In genomic region chr7:36155811-36156361, GRCh38 we compare ENCODE assay signal across 9 cellular contexts. TPM values are rescaled to one million over a fixed set of nuclear protein-coding genes. Genes with fewer than 3 reads are reported as not detected.
DNase-seq lines count a peak whose midpoint lies in the region; ATAC-seq, FAIRE-seq and TF ChIP-seq lines count a peak whose summit lies in the region.
"Had no signal": no experiment of that assay in that cellular context is flagged by ENCODE, and none has a peak within 500 bp of the region (broad histone marks: within the 10 kb centered on the region; RNA-seq: fewer than 3 reads in every experiment).

No MANE protein-coding gene starts in this region.

- POLR2A ChIA-PET in BJ (lab: Charles Lee): no interaction called here

- TF ChIP-seq CTCF in BJ (IDR thresholded peaks at IDR 0.05; ENCODE audit: insufficient read depth, low read depth, low read length) (no peak), neural progenitor cell (IDR thresholded peaks at IDR 0.05) (no peak)

- H3K27ac ChIP-seq in neural progenitor cell: no peak overlapping the region

- no peak overlapping the region for H3K27ac Mint-ChIP-seq in neural progenitor cell

- H3K36me3 Mint-ChIP-seq in neural progenitor cell: peaks cover 13% of the 10 kb centered on the region

- peaks cover under 1% of the 10 kb centered on the region for H3K27me3 Mint-ChIP-seq in neural progenitor cell (ENCODE audit: insufficient read depth, low read depth)

- peak overlapping the region; percentile 77 for H3K4me3 Mint-ChIP-seq in neural progenitor cell

- DNase-seq in BJ (ENCODE audit: low read depth): no peak
- peak; percentile 78 for DNase-seq in M059J (ENCODE audit: low read depth)
- DNase-seq in neural progenitor cell (ENCODE audit: low spot score): peak; percentile 32
- no peak for DNase-seq in AG20443 (ENCODE audit: low spot score)
- DNase-seq in activated CD4-positive, CD25-positive, alpha-beta regulatory T cell treated with anti-CD3 and anti-CD28 coated beads, Interleukin-2, amount 50 U/mL, for 72 hours: no peak

- H2AFZ ChIP-seq in neural progenitor cell (replicated peaks): no peak overlapping the region

- H4K20me1 ChIP-seq in neural progenitor cell (ENCODE audit: low read depth): peaks cover 7% of the 10 kb centered on the region

- H3K4me2 ChIP-seq in neural progenitor cell: peak overlapping the region; percentile 34

- H3K4me1 Mint-ChIP-seq in neural progenitor cell: peaks cover 64% of the 10 kb centered on the region

- CTCF ChIA-PET in BJ (lab: Yijun Ruan, JAX): interaction anchor here (0.9 to 1.0 kb wide), 2 partner anchors 28 to 171 kb away, joined by 3 to 4 read pairs; no protein-coding TSS in a partner anchor

- peak; percentile 50 for FAIRE-seq in endometrium (lab: Jason Lieb, UNC)
- FAIRE-seq: colon had no signal

- ATAC-seq in HG03439 (IDR thresholded peaks at IDR 0.05; ENCODE audit: unreplicated experiment) (no peak), HG02884 (IDR thresholded peaks at IDR 0.05; ENCODE audit: unreplicated experiment) (no peak)

- peaks cover 19% of the 10 kb centered on the region for H3K4me1 ChIP-seq in neural progenitor cell

- peak overlapping the region; percentile 13; the same call in 1 of the 2 replicates for H3K4me3 ChIP-seq in BJ (ENCODE audit: low read depth, low read length)
- H3K4me3 ChIP-seq in neural progenitor cell: no peak overlapping the region

- H3F3A ChIP-seq in neural progenitor cell (ENCODE audit: low read depth): peaks cover 12% of the 10 kb centered on the region

- no peaks in the 10 kb centered on the region for H3K79me2 ChIP-seq in neural progenitor cell (ENCODE audit: low read depth)

- H3K36me3 ChIP-seq in BJ (ENCODE audit: control insufficient read depth, insufficient read depth, low read length) (no peaks in the 10 kb centered on the region), neural progenitor cell (no peaks in the 10 kb centered on the region)

- H3K9me3 Mint-ChIP-seq in neural progenitor cell: no peaks in the 10 kb centered on the region

- no peaks in the 10 kb centered on the region for H3K9me3 ChIP-seq in neural progenitor cell (ENCODE audit: low read depth)

- no peak overlapping the region for H3K9ac ChIP-seq in neural progenitor cell

- no peaks in the 10 kb centered on the region for H3K27me3 ChIP-seq in BJ (ENCODE audit: control insufficient read depth, insufficient read depth, low read length)
- H3K27me3 ChIP-seq in neural progenitor cell: peaks cover 19% of the 10 kb centered on the region

RNA-seq across cellular contexts. Expression of gene EEPD1, which starts 2.8 kb away (rescaled TPM):
- polyA plus RNA-seq in BJ (2011; rRNA removed): 1.6 and 2.5 TPM in 2 replicates
- polyA minus RNA-seq in BJ (2011; rRNA and poly(A)+ RNA removed): 1.6 and 2.5 TPM in 2 replicates
- total RNA-seq in M059J (2014; rRNA removed; shearing (Covaris generic)): 12.3 and 24.3 TPM in 2 replicates
- 1.1 and 6.5 TPM in 2 replicates for total RNA-seq in neural progenitor cell (ENCODE audit: low replicate concordance)

Comparison
In these comparisons a context has a peak if more than half of its experiments do, and no peak if none do; other contexts are left out.
1. DNase-seq: peak in M059J (single experiment) and neural progenitor cell (single experiment); none in BJ (single experiment), AG20443 (single experiment) and activated CD4-positive, CD25-positive, alpha-beta regulatory T cell treated with anti-CD3 and anti-CD28 coated beads, Interleukin-2, amount 50 U/mL, for 72 hours (single experiment).